ENCODE assay signal across 8 cellular contexts in genomic region chr18:32092422-32093105, GRCh38. TPM values are rescaled to one million over a fixed set of nuclear protein-coding genes. Genes with fewer than 3 reads are reported as not detected.
DNase-seq lines count a peak whose midpoint lies in the region; ATAC-seq and TF ChIP-seq lines count a peak whose summit lies in the region.

No MANE protein-coding gene starts in this region.

- DNase-seq in AG20443 (ENCODE audit: low spot score) (peak; percentile 100), NCI-H446 (lab: John Stamatoyannopoulos, UW) (peak; percentile 90 to 97), cerebellar nuclear complex (lab: John Stamatoyannopoulos, UW) (peak; percentile 31 to 70), kidney epithelial cell (ENCODE audit: low read depth) (peak; percentile 68)
- peak; percentile 100 for DNase-seq in activated CD4-positive, CD25-positive, alpha-beta regulatory T cell treated with anti-CD3 and anti-CD28 coated beads, Interleukin-2, amount 50 U/mL, for 72 hours
- DNase-seq in stimulated activated CD4-positive, alpha-beta T cell treated with anti-CD3 and anti-CD28 coated beads, Interleukin-15, amount 100 ng/mL, for 24 hours = peak; percentile 100

- H3K36me3 ChIP-seq in kidney epithelial cell (ENCODE audit: control insufficient read depth, insufficient read depth, low read length) = no peaks in the 10 kb centered on the region

- TF ChIP-seq CTCF in kidney epithelial cell (IDR thresholded peaks at IDR 0.05; ENCODE audit: insufficient read depth, low read length, poor library complexity, severe bottlenecking) = no peak

- no peaks in the 10 kb centered on the region for H3K27me3 ChIP-seq in kidney epithelial cell (ENCODE audit: control insufficient read depth, insufficient read depth, low read length)

- ATAC-seq in GM19043 (IDR thresholded peaks at IDR 0.05; ENCODE audit: low read depth, unreplicated experiment) (peak; percentile 74), HG03354 (IDR thresholded peaks at IDR 0.05; ENCODE audit: poor library complexity, severe bottlenecking, unreplicated experiment) (peak; percentile 81)

- H3K4me3 ChIP-seq in kidney epithelial cell (ENCODE audit: low read depth, low read length) = peak overlapping the region; percentile 95

RNA-seq across cellular contexts. Expression of gene RNF138, which starts 0.9 kb away (rescaled TPM):
- 18.6 and 19.4 TPM in 2 replicates for total RNA-seq in kidney epithelial cell

Comparison
In these comparisons a context has a peak if more than half of its experiments do, and no peak if none do; other contexts are left out.
1. Peak in every context shown above with its lines: DNase-seq, ATAC-seq and H3K4me3 ChIP-seq.